In genomic region chr3:44761347-44762169, GRCh38 we compare ENCODE assay signal across 1 cellular context.
TF ChIP-seq lines count a peak whose summit lies in the region.

TSS of gene KIAA1143 (minus strand) at chr3:44761619. CDS start at chr3:44761602, 17 bp downstream.
TSS of gene KIF15 (plus strand) at chr3:44761794. CDS start at chr3:44761866, 72 bp downstream.

TF ChIP-seq in HEK293, 187 proteins besides CTCF, POLR2A, EP300 and RAD21 (continued from another document):
- TF ChIP-seq ZNF518A (tag by site-specific recombination; conservative IDR thresholded peaks at IDR 0.05; ENCODE audit: low read depth) (peak; percentile 71), ZNF600 (tag by site-specific recombination; IDR thresholded peaks at IDR 0.05) (peak; percentile 89), ZNF324 (tag by site-specific recombination; IDR thresholded peaks at IDR 0.05) (peak; percentile 93), ZXDB (tag by site-specific recombination; IDR thresholded peaks at IDR 0.05) (peak; percentile 89), ZNF654 (tag by site-specific recombination; IDR thresholded peaks at IDR 0.05; ENCODE audit: low read depth) (no peak), ZBTB6 (tag by site-specific recombination; IDR thresholded peaks at IDR 0.05) (peak; percentile 81), ZNF560 (tag by site-specific recombination; IDR thresholded peaks at IDR 0.05; ENCODE audit: borderline replicate concordance) (no peak), WT1 (tag by site-specific recombination; IDR thresholded peaks at IDR 0.05) (0 out of 2 replicates have a peak, but pooled peaks have one; percentile 35), OSR2 (tag by site-specific recombination; IDR thresholded peaks at IDR 0.05) (no peak), IKZF3 (tag by site-specific recombination; IDR thresholded peaks at IDR 0.05) (peak; percentile 22; the same call in 1 of the 2 replicates), ZNF16 (tag by site-specific recombination; IDR thresholded peaks at IDR 0.05; ENCODE audit: low read depth) (0 out of 2 replicates have a peak, but pooled peaks have one; percentile 13), ZNF335 (tag by site-specific recombination; conservative IDR thresholded peaks at IDR 0.05) (peak; percentile 83), SP7 (tag by site-specific recombination; IDR thresholded peaks at IDR 0.05) (peak; percentile 82; the same call in 1 of the 2 replicates), YY1 (tag by site-specific recombination; IDR thresholded peaks at IDR 0.05) (peak; percentile 99), ZBTB49 (tag by site-specific recombination; IDR thresholded peaks at IDR 0.05; ENCODE audit: low read depth) (no peak), ZNF26 (tag by site-specific recombination; IDR thresholded peaks at IDR 0.05) (no peak), ZNF658 (tag by site-specific recombination; IDR thresholded peaks at IDR 0.05) (no peak), ZNF692 (tag by site-specific recombination; IDR thresholded peaks at IDR 0.05) (peak; percentile 80), ZBTB17 (tag by site-specific recombination; IDR thresholded peaks at IDR 0.05) (peak; percentile 95), ZNF311 (tag by site-specific recombination; IDR thresholded peaks at IDR 0.05; ENCODE audit: borderline replicate concordance) (no peak), SP3 (tag by site-specific recombination; IDR thresholded peaks at IDR 0.05) (peak; percentile 96), ZNF394 (tag by site-specific recombination; IDR thresholded peaks at IDR 0.05; ENCODE audit: borderline replicate concordance) (peak; percentile 68; the same call in 1 of the 2 replicates), KLF9 (tag by site-specific recombination; IDR thresholded peaks at IDR 0.05; ENCODE audit: low read depth) (peak; percentile 93), ZBTB10 (tag by site-specific recombination; IDR thresholded peaks at IDR 0.05) (peak; percentile 82), ZNF473 (tag by site-specific recombination; IDR thresholded peaks at IDR 0.05) (no peak), GLI4 (tag by site-specific recombination; IDR thresholded peaks at IDR 0.05) (no peak), ATF2 (tag by site-specific recombination; IDR thresholded peaks at IDR 0.05; ENCODE audit: low read depth) (peak; percentile 97), GFI1B (tag by site-specific recombination; IDR thresholded peaks at IDR 0.05) (no peak), ZNF549 (tag by site-specific recombination; IDR thresholded peaks at IDR 0.05) (no peak), ZNF585B (tag by site-specific recombination; IDR thresholded peaks at IDR 0.05) (no peak), ZSCAN18 (tag by site-specific recombination; IDR thresholded peaks at IDR 0.05) (no peak), ZNF426 (tag by site-specific recombination; IDR thresholded peaks at IDR 0.05) (no peak), ZNF398 (tag by site-specific recombination; IDR thresholded peaks at IDR 0.05) (no peak; the same call in none of the 2 replicates), ZNF391 (tag by site-specific recombination; IDR thresholded peaks at IDR 0.05; ENCODE audit: borderline replicate concordance, low read depth) (peak; percentile 84; the same call in 1 of the 2 replicates), ZNF10 (tag by site-specific recombination; IDR thresholded peaks at IDR 0.05) (no peak), ZNF174 (tag by site-specific recombination; IDR thresholded peaks at IDR 0.05) (no peak), ZNF610 (tag by site-specific recombination; IDR thresholded peaks at IDR 0.05; ENCODE audit: borderline replicate concordance) (no peak), ZNF404 (tag by site-specific recombination; IDR thresholded peaks at IDR 0.05) (no peak), ZNF202 (tag by site-specific recombination; IDR thresholded peaks at IDR 0.05; ENCODE audit: borderline replicate concordance) (no peak)
